ENCODE assay signal across 2 cellular contexts in the genomic region with DNA sequence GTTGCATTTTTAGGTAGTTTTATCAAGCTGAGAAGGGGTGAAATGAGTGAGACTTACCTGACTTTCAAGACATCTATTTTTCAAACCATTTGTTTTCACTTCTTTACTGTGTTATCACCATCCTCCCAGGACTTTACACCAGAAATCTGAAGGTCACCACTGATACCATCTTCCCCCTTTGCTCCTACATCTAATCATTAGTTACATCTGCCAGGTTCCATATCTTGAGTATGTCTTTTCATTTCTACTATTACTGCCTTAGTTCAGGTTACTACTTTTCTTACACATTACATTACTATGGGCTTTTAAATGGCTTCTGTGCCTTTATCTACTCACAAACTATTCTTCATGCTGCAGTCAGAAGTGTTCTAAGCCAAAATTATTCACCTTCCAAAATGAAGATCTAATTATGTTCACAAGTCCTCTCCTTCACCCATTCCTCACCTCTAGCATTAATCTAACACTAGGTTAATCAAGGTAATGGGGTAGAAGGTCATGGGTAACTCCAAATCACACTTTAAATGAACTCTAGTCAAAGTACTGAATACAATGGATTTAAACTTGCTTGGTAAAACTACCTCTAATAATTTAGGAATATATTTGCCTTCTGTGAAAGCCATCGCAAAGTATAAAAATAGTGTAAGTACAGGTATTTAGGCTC.
TF ChIP-seq lines count a peak whose summit lies in the region.

No MANE protein-coding gene starts in this region.

TF ChIP-seq in A549, 52 proteins besides CTCF, POLR2A, EP300 and RAD21 (continued from another document):
- TF ChIP-seq NR3C1 (IDR thresholded peaks at IDR 0.05) (no peak), ZC3H11A (IDR thresholded peaks at IDR 0.05) (no peak), CEBPB (IDR thresholded peaks at IDR 0.05) (no peak), HEYL (CRISPR knock-in tag; IDR thresholded peaks at IDR 0.05) (no peak), GATA3 (IDR thresholded peaks at IDR 0.05; ENCODE audit: borderline replicate concordance) (no peak), CHD4 (IDR thresholded peaks at IDR 0.05; ENCODE audit: borderline replicate concordance) (no peak), POLR2AphosphoS2 (conservative IDR thresholded peaks at IDR 0.05; ENCODE audit: low read length) (no peak), PBX3 (IDR thresholded peaks at IDR 0.05) (no peak)

TF ChIP-seq in HEK293, 187 proteins besides CTCF, POLR2A, EP300 and RAD21 (continued from another document):
- peak; percentile 54; the same call in 1 of the 2 replicates for TF ChIP-seq ZBTB17 (tag by site-specific recombination; IDR thresholded peaks at IDR 0.05)
